Comparison of ENCODE assay signal across 8 cellular contexts in the genomic region with DNA sequence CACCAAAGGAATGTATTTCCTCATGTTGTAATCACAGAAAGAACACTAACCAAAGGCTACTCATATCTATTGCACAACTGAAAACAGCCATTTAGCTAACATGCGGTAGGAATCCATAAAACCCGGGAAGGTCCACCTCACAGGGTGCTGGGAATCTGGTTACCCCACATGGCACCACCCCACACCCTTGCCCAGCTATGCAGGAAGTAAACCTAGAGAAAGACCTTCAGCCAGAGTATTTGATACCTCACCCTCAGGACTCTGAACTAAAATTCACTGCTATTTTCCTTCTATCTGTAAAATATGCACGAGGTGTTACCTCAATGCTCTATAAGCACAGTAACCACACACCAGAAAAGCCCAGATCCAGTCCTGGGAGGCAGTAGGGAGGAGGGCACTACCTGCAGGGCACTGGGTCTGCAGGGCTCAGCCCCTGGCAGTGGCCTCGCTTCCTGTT. TPM values are rescaled to one million over a fixed set of nuclear protein-coding genes. Genes with fewer than 3 reads are reported as not detected.
A peak's percentile ranks its signal among the peaks of the same experiment; 100 is the strongest.
DNase-seq lines count a peak whose midpoint lies in the region; ATAC-seq lines count a peak whose summit lies in the region.

No MANE protein-coding gene starts in this region.

- DNase-seq in DMS53 treated with DMSO at 0.1 percent for 48 hours (lab: John Stamatoyannopoulos, UW; ENCODE audit: unreplicated experiment), result peak; percentile 41
- DNase-seq in LHCN-M2 (ENCODE audit: low read depth), result peak; percentile 92
- no peak for DNase-seq in left ventricle myocardium superior
- DNase-seq in cerebellum (ENCODE audit: low spot score), result no peak
- no peak for DNase-seq in NCI-H1694 (lab: John Stamatoyannopoulos, UW)

- H3K4me1 Mint-ChIP-seq in activated T-helper 17 cell treated with anti-CD3 and anti-CD28 coated beads, Interleukin-2, amount 50 U/mL, for 72 hours, result peaks cover 52% of the 10 kb centered on the region
- H3K4me1 Mint-ChIP-seq in stimulated activated memory B cell treated with anti-CD40 and anti-IgM and Interleukin-4, amounts not matched to agents 10 μg/mL and 1 μg/mL and 100 μg/mL, for 72 hours, result peaks cover 47% of the 10 kb centered on the region

- peak overlapping the region; percentile 71 for H3K4me3 Mint-ChIP-seq in activated T-helper 17 cell treated with anti-CD3 and anti-CD28 coated beads, Interleukin-2, amount 50 U/mL, for 72 hours
- H3K4me3 Mint-ChIP-seq in stimulated activated memory B cell treated with anti-CD40 and anti-IgM and Interleukin-4, amounts not matched to agents 10 μg/mL and 1 μg/mL and 100 μg/mL, for 72 hours, result peak overlapping the region; percentile 63

- peak overlapping the region; percentile 95 for H3K27ac Mint-ChIP-seq in activated T-helper 17 cell treated with anti-CD3 and anti-CD28 coated beads, Interleukin-2, amount 50 U/mL, for 72 hours
- H3K27ac Mint-ChIP-seq in stimulated activated memory B cell treated with anti-CD40 and anti-IgM and Interleukin-4, amounts not matched to agents 10 μg/mL and 1 μg/mL and 100 μg/mL, for 72 hours, result peak overlapping the region; percentile 94

- peaks cover 69% of the 10 kb centered on the region for H3K36me3 Mint-ChIP-seq in activated T-helper 17 cell treated with anti-CD3 and anti-CD28 coated beads, Interleukin-2, amount 50 U/mL, for 72 hours (ENCODE audit: low read depth)
- H3K36me3 Mint-ChIP-seq in stimulated activated memory B cell treated with anti-CD40 and anti-IgM and Interleukin-4, amounts not matched to agents 10 μg/mL and 1 μg/mL and 100 μg/mL, for 72 hours, result peaks cover 36% of the 10 kb centered on the region

- no peaks in the 10 kb centered on the region for H3K9me3 Mint-ChIP-seq in activated T-helper 17 cell treated with anti-CD3 and anti-CD28 coated beads, Interleukin-2, amount 50 U/mL, for 72 hours
- no peaks in the 10 kb centered on the region for H3K9me3 Mint-ChIP-seq in stimulated activated memory B cell treated with anti-CD40 and anti-IgM and Interleukin-4, amounts not matched to agents 10 μg/mL and 1 μg/mL and 100 μg/mL, for 72 hours

- intact Hi-C loops in left ventricle myocardium superior (cut with micrococcal nuclease), result no loop called here

- ATAC-seq in activated T-helper 17 cell treated with anti-CD3 and anti-CD28 coated beads, Interleukin-2, amount 50 U/mL, for 72 hours (replicated peaks), result no peak
- ATAC-seq in left ventricle myocardium superior (peak; percentile 67), HG03342 (IDR thresholded peaks at IDR 0.05; ENCODE audit: unreplicated experiment) (no peak)
- no peak for ATAC-seq in stimulated activated memory B cell treated with anti-CD40 and anti-IgM and Interleukin-4, amounts not matched to agents 10 μg/mL and 1 μg/mL and 100 μg/mL, for 72 hours

- H3K27me3 Mint-ChIP-seq in activated T-helper 17 cell treated with anti-CD3 and anti-CD28 coated beads, Interleukin-2, amount 50 U/mL, for 72 hours, result no peaks in the 10 kb centered on the region
- no peaks in the 10 kb centered on the region for H3K27me3 Mint-ChIP-seq in stimulated activated memory B cell treated with anti-CD40 and anti-IgM and Interleukin-4, amounts not matched to agents 10 μg/mL and 1 μg/mL and 100 μg/mL, for 72 hours

RNA-seq across cellular contexts. Expression of gene PTPN2, which starts 45.8 kb away (rescaled TPM):
- total RNA-seq in LHCN-M2 (2014; rRNA removed), result 36.5 and 40.2 TPM in 2 replicates
- 13.0 TPM for polyA plus RNA-seq in LHCN-M2 (2012)
- 10 to 100 TPM; 72.1 to 78.7 TPM for total RNA-seq in activated T-helper 17 cell treated with anti-CD3 and anti-CD28 coated beads, Interleukin-2, amount 50 U/mL, for 72 hours
- 11.7 TPM for total RNA-seq in left ventricle myocardium superior
- 30.7 TPM for total RNA-seq in cerebellum

Comparison
In these comparisons a context has a peak if more than half of its experiments do, and no peak if none do; other contexts are left out.
1. DNase-seq: peak in DMS53 treated with DMSO at 0.1 percent for 48 hours (single experiment) and LHCN-M2 (single experiment); none in left ventricle myocardium superior (single experiment), cerebellum (single experiment) and NCI-H1694 (single experiment).